Comparison of ENCODE assay signal across 14 cellular contexts in genomic region chr12:92921877-92922276, GRCh38. TPM values are rescaled to one million over a fixed set of nuclear protein-coding genes. Genes with fewer than 3 reads are reported as not detected.
A peak's percentile ranks its signal among the peaks of the same experiment; 100 is the strongest.
DNase-seq lines count a peak whose midpoint lies in the region; ATAC-seq and TF ChIP-seq lines count a peak whose summit lies in the region.
"Had no signal": no experiment of that assay in that cellular context is flagged by ENCODE, and none has a peak within 500 bp of the region (broad histone marks: within the 10 kb centered on the region; RNA-seq: fewer than 3 reads in every experiment).

No MANE protein-coding gene starts in this region.

- no peak overlapping the region for H3K27ac ChIP-seq in psoas muscle
- H3K27ac ChIP-seq in SK-N-SH (ENCODE audit: low read depth in 2 of 2, low read length in 1 of 2) = no peak overlapping the region
- H3K27ac ChIP-seq: HL-60, WERI-Rb-1 had no signal

- H3K9ac ChIP-seq in SK-N-SH = no peak overlapping the region

- peaks cover 30% of the 10 kb centered on the region for H4K20me1 ChIP-seq in SK-N-SH (ENCODE audit: insufficient read depth)

- peak overlapping the region; percentile 5 for H3K27ac Mint-ChIP-seq in activated CD8-positive, alpha-beta T cell treated with anti-CD3 and anti-CD28 coated beads for 36 hours
- H3K27ac Mint-ChIP-seq in activated CD8-positive, alpha-beta T cell treated with anti-CD3 and anti-CD28 coated beads, Interleukin-2, amount 10 ng/mL, durations not matched to agents 7 days and 5 days = no peak overlapping the region
- H3K27ac Mint-ChIP-seq: natural killer cell had no signal

- peaks cover 23% of the 10 kb centered on the region for H3K4me1 Mint-ChIP-seq in activated CD8-positive, alpha-beta T cell treated with anti-CD3 and anti-CD28 coated beads for 36 hours (ENCODE audit: low read depth)
- H3K4me1 Mint-ChIP-seq in activated CD8-positive, alpha-beta T cell treated with anti-CD3 and anti-CD28 coated beads, Interleukin-2, amount 10 ng/mL, durations not matched to agents 7 days and 5 days (ENCODE audit: low read depth) = peaks cover 15% of the 10 kb centered on the region

- TF ChIP-seq RAD21 in SK-N-SH (IDR thresholded peaks at IDR 0.05; ENCODE audit: low read length) = no peak

- no peak overlapping the region for H2AFZ ChIP-seq in SK-N-SH (ENCODE audit: low read depth)

- DNase-seq in activated CD8-positive, alpha-beta T cell treated with anti-CD3 and anti-CD28 coated beads for 36 hours = peak; percentile 38
- no peak for DNase-seq in activated CD8-positive, alpha-beta T cell treated with anti-CD3 and anti-CD28 coated beads, Interleukin-2, amount 10 ng/mL, durations not matched to agents 7 days and 5 days
- DNase-seq in psoas muscle = no peak
- DNase-seq in activated effector memory CD4-positive, alpha-beta T cell treated with Interleukin-2 at 50 U/mL for 16 hours = no peak
- DNase-seq in SK-N-SH = no peak
- no peak for DNase-seq in RKO (ENCODE audit: low spot score)
- DNase-seq: anterior cingulate cortex, natural killer cell, NCI-H1092, OCI-M1, WERI-Rb-1 had no signal

- H3K9me3 ChIP-seq in psoas muscle (no peaks in the 10 kb centered on the region), SK-N-SH (no peaks in the 10 kb centered on the region)

- WGBS in psoas muscle, 3 donors = 38 to 51% (median 48%) methylated on average over 1 of the region's 1 CpG
- WGBS in SK-N-SH (ENCODE audit: low lambda C conversion rate) = 97% methylated on average over 1 of the region's 1 CpG

- peak; percentile 83 for ATAC-seq in activated CD8-positive, alpha-beta T cell treated with anti-CD3 and anti-CD28 coated beads for 36 hours
- no peak for ATAC-seq in activated CD8-positive, alpha-beta T cell treated with anti-CD3 and anti-CD28 coated beads, Interleukin-2, amount 10 ng/mL, durations not matched to agents 7 days and 5 days
- ATAC-seq in GM21423 (IDR thresholded peaks at IDR 0.05; ENCODE audit: unreplicated experiment) (peak; percentile 82), HG03103 (IDR thresholded peaks at IDR 0.05; ENCODE audit: low read depth, unreplicated experiment) (peak; percentile 67), psoas muscle (peak; percentile 83 to 89 (median 86))
- ATAC-seq: natural killer cell had no signal

- no peaks in the 10 kb centered on the region for H3K27me3 Mint-ChIP-seq in activated CD8-positive, alpha-beta T cell treated with anti-CD3 and anti-CD28 coated beads for 36 hours
- H3K27me3 Mint-ChIP-seq in activated CD8-positive, alpha-beta T cell treated with anti-CD3 and anti-CD28 coated beads, Interleukin-2, amount 10 ng/mL, durations not matched to agents 7 days and 5 days (ENCODE audit: low read depth) = no peaks in the 10 kb centered on the region

- no peak overlapping the region for H3K4me2 ChIP-seq in SK-N-SH

- peaks cover 5% of the 10 kb centered on the region for H3F3A ChIP-seq in SK-N-SH (replicated peaks; ENCODE audit: insufficient read depth)

- H3K36me3 ChIP-seq in psoas muscle (ENCODE audit: insufficient read depth in 1 of 2, low read depth in 1 of 2) (no peaks in the 10 kb centered on the region), SK-N-SH (replicated peaks in 1 of 2; ENCODE audit: control insufficient read depth in 1 of 2, insufficient read depth in 2 of 2, low read length in 1 of 2) (peaks cover 0 to 7% of the 10 kb centered on the region in 2 experiments)
- H3K36me3 ChIP-seq: WERI-Rb-1 had no signal

- H3K79me2 ChIP-seq in SK-N-SH (ENCODE audit: insufficient read depth) = peaks cover 76% of the 10 kb centered on the region

- peaks cover 13% of the 10 kb centered on the region for H3K36me3 Mint-ChIP-seq in activated CD8-positive, alpha-beta T cell treated with anti-CD3 and anti-CD28 coated beads for 36 hours (ENCODE audit: low read depth)
- peaks cover 17% of the 10 kb centered on the region for H3K36me3 Mint-ChIP-seq in activated CD8-positive, alpha-beta T cell treated with anti-CD3 and anti-CD28 coated beads, Interleukin-2, amount 10 ng/mL, durations not matched to agents 7 days and 5 days (ENCODE audit: low read depth)
- H3K36me3 Mint-ChIP-seq: natural killer cell had no signal

- intact Hi-C loops in activated CD8-positive, alpha-beta T cell treated with anti-CD3 and anti-CD28 coated beads for 36 hours (cut with micrococcal nuclease) = loop anchor here (10.0 kb wide), 1 partner anchor 77 kb away; no protein-coding TSS in a partner anchor
- intact Hi-C loops in psoas muscle (cut with DNase I) = no loop called here

- no peaks in the 10 kb centered on the region for H3K27me3 ChIP-seq in psoas muscle (ENCODE audit: insufficient read depth in 3 of 3, low read length in 2 of 3)
- no peaks in the 10 kb centered on the region for H3K27me3 ChIP-seq in SK-N-SH (ENCODE audit: insufficient read depth)

- no peak for TF ChIP-seq EP300 in SK-N-SH (IDR thresholded peaks at IDR 0.05; ENCODE audit: borderline replicate concordance in 1 of 2, low read depth in 1 of 2, low read length in 1 of 2)

- H3K4me3 Mint-ChIP-seq in activated CD8-positive, alpha-beta T cell treated with anti-CD3 and anti-CD28 coated beads for 36 hours = no peak overlapping the region
- no peak overlapping the region for H3K4me3 Mint-ChIP-seq in activated CD8-positive, alpha-beta T cell treated with anti-CD3 and anti-CD28 coated beads, Interleukin-2, amount 10 ng/mL, durations not matched to agents 7 days and 5 days
- H3K4me3 Mint-ChIP-seq: natural killer cell had no signal

- H3K4me3 ChIP-seq in psoas muscle (no peak overlapping the region), SK-N-SH (ENCODE audit: low read depth in 2 of 2, low read length in 1 of 2) (no peak overlapping the region)

- H3K4me1 ChIP-seq in psoas muscle (peaks cover 33% of the 10 kb centered on the region), SK-N-SH (ENCODE audit: control insufficient read depth in 1 of 2, insufficient read depth in 2 of 2, low read depth in 1 of 2, low read length in 1 of 2) (peaks cover 4 to 9% of the 10 kb centered on the region in 2 experiments; a peak in 3 of 4 replicates)

- TF ChIP-seq CTCF in activated CD8-positive, alpha-beta T cell treated with anti-CD3 and anti-CD28 coated beads for 36 hours (IDR thresholded peaks at IDR 0.05) = no peak
- TF ChIP-seq CTCF in psoas muscle (IDR thresholded peaks at IDR 0.05) (no peak), SK-N-SH (IDR thresholded peaks at IDR 0.05) (no peak)

- CTCF ChIA-PET in activated CD8-positive, alpha-beta T cell treated with anti-CD3 and anti-CD28 coated beads for 36 hours (lab: Charles Lee) = no interaction called here
- CTCF ChIA-PET in activated CD8-positive, alpha-beta T cell treated with anti-CD3 and anti-CD28 coated beads, Interleukin-2, amount 10 ng/mL, durations not matched to agents 7 days and 5 days (lab: Charles Lee) = no interaction called here
- CTCF ChIA-PET in SK-N-SH (lab: Yijun Ruan, JAX) = no interaction called here

- no peaks in the 10 kb centered on the region for H3K9me3 Mint-ChIP-seq in activated CD8-positive, alpha-beta T cell treated with anti-CD3 and anti-CD28 coated beads for 36 hours
- no peaks in the 10 kb centered on the region for H3K9me3 Mint-ChIP-seq in activated CD8-positive, alpha-beta T cell treated with anti-CD3 and anti-CD28 coated beads, Interleukin-2, amount 10 ng/mL, durations not matched to agents 7 days and 5 days (ENCODE audit: insufficient read depth)
- H3K9me3 Mint-ChIP-seq: natural killer cell had no signal

- POLR2A ChIA-PET in activated CD8-positive, alpha-beta T cell treated with anti-CD3 and anti-CD28 coated beads for 36 hours (lab: Charles Lee) = no interaction called here
- POLR2A ChIA-PET in activated CD8-positive, alpha-beta T cell treated with anti-CD3 and anti-CD28 coated beads, Interleukin-2, amount 10 ng/mL, durations not matched to agents 7 days and 5 days (lab: Charles Lee) = no interaction called here
- POLR2A ChIA-PET in SK-N-SH (lab: Yijun Ruan, JAX) = no interaction called here

- no peaks in the 10 kb centered on the region for H3K9me2 ChIP-seq in SK-N-SH

TF ChIP-seq in SK-N-SH, 30 proteins besides CTCF, POLR2A, EP300 and RAD21 (continues in another document):
- TF ChIP-seq POLR2AphosphoS5 (IDR thresholded peaks at IDR 0.05; ENCODE audit: low read depth, low read length) (no peak), FOSL2 (IDR thresholded peaks at IDR 0.05; ENCODE audit: borderline replicate concordance, low read depth) (no peak), PBX3 (IDR thresholded peaks at IDR 0.05) (no peak), ZBTB33 (IDR thresholded peaks at IDR 0.05; ENCODE audit: borderline replicate concordance, low read depth) (no peak), RFX5 (IDR thresholded peaks at IDR 0.05; ENCODE audit: low read length) (no peak), JUND (IDR thresholded peaks at IDR 0.05) (no peak), MXI1 (IDR thresholded peaks at IDR 0.05; ENCODE audit: low read depth, low read length) (no peak)

RNA-seq across cellular contexts. Expression of gene EEA1, which starts 7.2 kb away (rescaled TPM):
- total RNA-seq in activated CD8-positive, alpha-beta T cell treated with anti-CD3 and anti-CD28 coated beads for 36 hours = 10 to 100 TPM; 20.8 to 21.7 TPM
- 10 to 100 TPM; 15.9 to 16.2 TPM for total RNA-seq in activated CD8-positive, alpha-beta T cell treated with anti-CD3 and anti-CD28 coated beads, Interleukin-2, amount 10 ng/mL, durations not matched to agents 7 days and 5 days
- total RNA-seq in psoas muscle = 10 to 100 TPM; 27.7 to 51.8 (median 37.1) TPM
- polyA plus RNA-seq in psoas muscle (10 to 100 TPM in 1 of 3 donors, 1 to 10 TPM in 2; 4.1 to 10.9 (median 8.3) TPM), SK-N-SH (2012; rRNA removed) (1.5 and 1.7 TPM in 2 replicates)
- polyA plus RNA-seq in SK-N-SH (2012; cell fraction: cytosol; rRNA removed) = 3.0 and 3.7 TPM in 2 replicates
- polyA plus RNA-seq in SK-N-SH (2012; cell fraction: nucleus; rRNA removed) = 0.96 and 2.5 TPM in 2 replicates
